In the genomic region with DNA sequence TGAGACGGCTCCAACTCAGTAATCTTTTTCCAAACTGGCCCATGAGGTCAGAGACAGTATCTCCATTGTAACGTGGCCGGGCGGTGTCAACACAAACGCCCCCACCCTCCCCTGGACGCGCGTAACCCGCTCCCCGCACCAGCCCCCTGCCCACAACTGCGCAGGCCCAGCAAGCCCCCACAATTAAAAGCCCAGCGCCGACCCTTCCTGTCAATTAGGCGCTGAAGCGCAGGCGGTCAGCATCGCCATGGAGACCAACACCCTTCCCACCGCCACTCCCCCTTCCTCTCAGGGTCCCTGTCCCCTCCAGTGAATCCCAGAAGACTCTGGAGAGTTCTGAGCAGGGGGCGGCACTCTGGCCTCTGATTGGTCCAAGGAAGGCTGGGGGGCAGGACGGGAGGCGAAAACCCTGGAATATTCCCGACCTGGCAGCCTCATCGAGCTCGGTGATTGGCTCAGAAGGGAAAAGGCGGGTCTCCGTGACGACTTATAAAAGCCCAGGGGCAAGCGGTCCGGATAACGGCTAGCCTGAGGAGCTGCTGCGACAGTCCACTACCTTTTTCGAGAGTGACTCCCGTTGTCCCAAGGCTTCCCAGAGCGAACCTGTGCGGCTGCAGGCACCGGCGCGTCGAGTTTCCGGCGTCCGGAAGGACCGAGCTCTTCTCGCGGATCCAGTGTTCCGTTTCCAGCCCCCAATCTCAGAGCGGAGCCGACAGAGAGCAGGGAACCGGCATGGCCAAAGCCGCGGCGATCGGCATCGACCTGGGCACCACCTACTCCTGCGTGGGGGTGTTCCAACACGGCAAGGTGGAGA, we compare ENCODE assay signal across 8 cellular contexts. TPM values are rescaled to one million over a fixed set of nuclear protein-coding genes. Genes with fewer than 3 reads are reported as not detected.
A peak's percentile ranks its signal among the peaks of the same experiment; 100 is the strongest.
DNase-seq lines count a peak whose midpoint lies in the region; ATAC-seq, FAIRE-seq and TF ChIP-seq lines count a peak whose summit lies in the region.

Gene HSPA1A (plus strand): TSS at position 519 of the 814 bp plus-strand sequence. CDS start 214 bp downstream, at position 733.
Gene HSPA1L (minus strand): TSS at position 259 of the 814 bp plus-strand sequence. CDS start 3,311 bp downstream, outside the sequence.

- no peaks in the 10 kb centered on the region for H3K27me3 ChIP-seq in psoas muscle (ENCODE audit: insufficient read depth in 3 of 3, low read length in 2 of 3)

- DNase-seq in A549 (ENCODE audit: low read depth in 1 of 2, low spot score in 1 of 2): peak; percentile 93 to 97
- peak; percentile 98 for DNase-seq in NCI-H146 (lab: John Stamatoyannopoulos, UW)
- peak; percentile 96 for DNase-seq in T1000 (lab: John Stamatoyannopoulos, UW)
- peak; percentile 91 to 99 for DNase-seq in T47D (ENCODE audit: low read depth in 1 of 2, low spot score in 1 of 2)
- DNase-seq in hypothalamus (lab: John Stamatoyannopoulos, UW): peak in 50 of 51 donors; percentile 84 to 100 (median 96)
- DNase-seq in psoas muscle: peak; percentile 94 to 98

- CTCF ChIA-PET in A549 (lab: Yijun Ruan, JAX): interaction anchor here (0.7 to 2.6 kb wide), 6 partner anchors 8 to 46 kb away, joined by 3 to 8 read pairs (median 4); partner anchors contain the start of genes HSPA1B, LSM2 and VARS1

- peak; percentile 78 to 89 for ATAC-seq in A549
- peak; percentile 60 for ATAC-seq in GM19023 (IDR thresholded peaks at IDR 0.05; ENCODE audit: unreplicated experiment)
- peak; percentile 77 to 85 (median 80) for ATAC-seq in psoas muscle
- no peak for ATAC-seq in GM21447 (IDR thresholded peaks at IDR 0.05; ENCODE audit: unreplicated experiment)

- peak within 1 kb of the TSS; percentile 96 to 97 for H3K27ac ChIP-seq in A549
- H3K27ac ChIP-seq in psoas muscle: peak within 1 kb of the TSS; percentile 88

- H3K4me3 ChIP-seq in A549: peak within 1 kb of the TSS; percentile 59
- H3K4me3 ChIP-seq in psoas muscle: peak within 1 kb of the TSS; percentile 76

- H3K9me3 ChIP-seq in A549 (no peaks in the 10 kb centered on the region), psoas muscle (no peaks in the 10 kb centered on the region)

- TF ChIP-seq RAD21 in A549 (conservative IDR thresholded peaks at IDR 0.05 in 1 of 2, IDR thresholded peaks at IDR 0.05 in 1 of 2): no peak

- H3K4me2 ChIP-seq in A549: peak within 1 kb of the TSS; percentile 98

- FAIRE-seq in A549 (lab: Jason Lieb, UNC): no peak

- TF ChIP-seq CTCF in A549 (IDR thresholded peaks at IDR 0.05) (no peak), psoas muscle (IDR thresholded peaks at IDR 0.05) (no peak)

- POLR2A ChIA-PET in A549 (lab: Yijun Ruan, JAX): interaction anchor here (0.6 to 3.1 kb wide), 29 partner anchors 9 to 1198 kb away, joined by 3 to 82 read pairs (median 5); partner anchors contain the start of genes C6orf47, DDAH2, GPANK1 and HSPA1B

- WGBS in A549 (ENCODE audit: missing lambda C conversion rate): under 1% methylated on average over 35 of the region's 56 CpGs
- WGBS in psoas muscle, 3 donors: 0 to 1% (median 0%) methylated on average over 54 to 56 of the region's 56 CpGs

- TF ChIP-seq EP300 in A549 (IDR thresholded peaks at IDR 0.05): no peak

- TF ChIP-seq POLR2A in A549 (IDR thresholded peaks at IDR 0.05; ENCODE audit: low read length): peak; percentile 100

- peaks cover 0 to 1% of the 10 kb centered on the region in 2 donors for H3K36me3 ChIP-seq in psoas muscle (ENCODE audit: insufficient read depth in 1 of 2, low read depth in 1 of 2)

- intact Hi-C loops in psoas muscle (cut with DNase I): loop anchor here in 1 of 2 donors (10.0 kb wide), 1 partner anchor 1160 kb away; no protein-coding TSS in a partner anchor

- in situ Hi-C loops in T47D (cut with HindIII; ENCODE audit: low pct_unique_long_range_greater_than_20kb, low sequenced_read_pairs): no loop called here

- peaks cover 30% of the 10 kb centered on the region for H3K4me1 ChIP-seq in A549
- H3K4me1 ChIP-seq in psoas muscle: peaks cover 26% of the 10 kb centered on the region

TF ChIP-seq in A549, 52 proteins besides CTCF, POLR2A, EP300 and RAD21:
- TF ChIP-seq RCOR1 (IDR thresholded peaks at IDR 0.05; ENCODE audit: low read depth, low read length) (no peak), RNF2 (IDR thresholded peaks at IDR 0.05; ENCODE audit: borderline replicate concordance, low read depth) (no peak), ZSCAN20 (CRISPR knock-in tag; IDR thresholded peaks at IDR 0.05) (no peak), RFX5 (IDR thresholded peaks at IDR 0.05) (0 out of 2 replicates have a peak, but pooled peaks have one; percentile 30), NR3C1 (IDR thresholded peaks at IDR 0.05) (no peak), JUNB (IDR thresholded peaks at IDR 0.05) (no peak), HOXB13 (CRISPR knock-in tag; IDR thresholded peaks at IDR 0.05; ENCODE audit: low read depth) (no peak), BCL3 (IDR thresholded peaks at IDR 0.05) (peak; percentile 92), JUN (IDR thresholded peaks at IDR 0.05) (peak; percentile 74 to 80; a peak in 4 of 5 replicates), PHF8 (IDR thresholded peaks at IDR 0.05; ENCODE audit: borderline replicate concordance, low read depth) (peak; percentile 50; the same call in 1 of the 2 replicates)

RNA-seq across cellular contexts. Expression of gene HSPA1A, which starts in this region (rescaled TPM):
- polyA plus RNA-seq in A549 (2011; rRNA removed) (88.2 and 122 TPM in 2 replicates), A549 (2017; fragmentation: RNase III; extraction: RNeasy Plus Mini Kit Qiagen cat#74134 plus additional on column Dnase treatment) (129 to 204 TPM (median 194 TPM) in 3 replicates), psoas muscle (100 to 1,000 TPM in 2 of 3 donors, 10 to 100 TPM in 1; 37.1 to 319 (median 203) TPM)
- polyA plus RNA-seq in A549 (2012; cell fraction: cytosol; rRNA removed): 373 and 433 TPM in 2 replicates
- 595 and 923 TPM in 2 replicates for polyA plus RNA-seq in A549 (2012; cell fraction: nucleus; rRNA removed)
- polyA minus RNA-seq in A549 (2011; rRNA and poly(A)+ RNA removed): 70.9 and 89.7 TPM in 2 replicates
- 100 to 1,000 TPM; 241 to 940 (median 407) TPM for total RNA-seq in psoas muscle

RNA-seq across cellular contexts. Expression of gene HSPA1L, which starts in this region (rescaled TPM):
- 1.2 and 1.6 TPM in 2 replicates for polyA plus RNA-seq in A549 (2011; rRNA removed)
- 0.67 and 0.70 TPM in 2 replicates for polyA plus RNA-seq in A549 (2012; cell fraction: cytosol; rRNA removed)
- 0.50 and 0.70 TPM in 2 replicates for polyA plus RNA-seq in A549 (2012; cell fraction: nucleus; rRNA removed)
- 1.2 to 1.7 TPM (median 1.4 TPM) in 3 replicates for polyA plus RNA-seq in A549 (2017; fragmentation: RNase III; extraction: RNeasy Plus Mini Kit Qiagen cat#74134 plus additional on column Dnase treatment)
- 1.4 and 1.6 TPM in 2 replicates for polyA minus RNA-seq in A549 (2011; rRNA and poly(A)+ RNA removed)
- total RNA-seq in psoas muscle: 1 to 10 TPM; 2.5 to 6.2 (median 4.4) TPM
- polyA plus RNA-seq in psoas muscle: 10 to 100 TPM in 1 of 3 donors, 1 to 10 TPM in 1, under 1 TPM in 1; 0.86 to 23.1 (median 3.3) TPM
